Comparison of ENCODE assay signal across 16 cellular contexts in the genomic region with DNA sequence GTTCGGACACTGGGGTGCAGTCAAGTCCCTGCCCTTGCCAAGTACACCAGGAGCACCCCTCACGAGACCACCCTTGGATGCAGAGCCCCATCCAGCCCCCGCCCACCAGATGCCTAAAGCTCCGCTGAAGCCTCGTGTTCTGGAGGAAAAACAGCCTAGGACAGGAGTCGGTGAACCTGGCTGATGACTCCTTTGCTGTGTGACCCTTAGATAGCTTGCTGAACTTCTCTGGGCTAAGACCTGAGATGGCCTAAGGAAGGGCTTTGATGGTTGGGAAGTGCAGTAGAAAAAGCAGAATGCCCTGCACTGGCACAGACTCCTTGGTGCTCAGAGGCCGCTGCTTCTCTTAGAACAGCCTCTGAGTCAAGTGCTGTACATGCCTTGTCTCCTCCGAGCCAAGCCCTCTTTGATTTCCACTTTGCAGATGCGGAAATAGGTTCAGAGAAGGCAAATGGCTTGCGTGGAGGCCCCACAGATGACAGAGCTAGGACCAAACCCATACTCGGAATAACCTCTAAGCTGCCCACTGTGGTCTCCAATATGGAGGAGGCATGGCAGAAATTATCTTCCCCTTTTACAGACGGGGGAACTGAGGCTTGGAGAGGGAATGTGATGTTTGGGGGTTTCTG. TPM values are rescaled to one million over a fixed set of nuclear protein-coding genes. Genes with fewer than 3 reads are reported as not detected.
A peak's percentile ranks its signal among the peaks of the same experiment; 100 is the strongest.
DNase-seq lines count a peak whose midpoint lies in the region; ATAC-seq, FAIRE-seq and TF ChIP-seq lines count a peak whose summit lies in the region.
"Had no signal": no experiment of that assay in that cellular context is flagged by ENCODE, and none has a peak within 500 bp of the region (broad histone marks: within the 10 kb centered on the region; RNA-seq: fewer than 3 reads in every experiment).

No MANE protein-coding gene starts in this region.

- H3K36me3 ChIP-seq in HepG2 (replicated peaks in 1 of 2; ENCODE audit: control insufficient read depth in 1 of 2, insufficient read depth in 2 of 2, low read length in 2 of 2) (no peaks in the 10 kb centered on the region), right lobe of liver (no peaks in the 10 kb centered on the region)
- H3K36me3 ChIP-seq: BE2C had no signal

- no peaks in the 10 kb centered on the region; a peak in 1 of 7 replicates for H3K36me3 Mint-ChIP-seq in H9 (ENCODE audit: insufficient read depth in 1 of 3, low read depth in 3 of 3)
- H3K36me3 Mint-ChIP-seq: CD4-positive, alpha-beta memory T cell; IgD-negative memory B cell had no signal

- no peaks in the 10 kb centered on the region for H4K20me1 ChIP-seq in HepG2 (ENCODE audit: insufficient read depth, low read length)
- no peaks in the 10 kb centered on the region for H4K20me1 ChIP-seq in H9 (ENCODE audit: control insufficient read depth, insufficient read depth, insufficient read length)

- H3K23ac ChIP-seq in H9 (ENCODE audit: insufficient read length, low read depth, low read length), result no peak overlapping the region

- no peak for DNase-seq in HepG2 (ENCODE audit: low spot score)
- no peak for DNase-seq in right lobe of liver
- peak in 8 of 61 donors; percentile 46 to 82 (median 58) for DNase-seq in caudate nucleus (lab: John Stamatoyannopoulos, UW)
- DNase-seq in middle frontal gyrus (ENCODE audit: extremely low spot score, low spot score), result peak; percentile 16
- DNase-seq in H9, result no peak
- no peak for DNase-seq in cerebellar nuclear complex (lab: John Stamatoyannopoulos, UW)
- DNase-seq: CD4-positive, alpha-beta memory T cell; DMS79 had no signal

- no peak for TF ChIP-seq POLR2A in HepG2 (IDR thresholded peaks at IDR 0.05; ENCODE audit: insufficient read depth in 1 of 2, low read depth in 2 of 2, low read length in 2 of 2)
- TF ChIP-seq POLR2A in right lobe of liver (IDR thresholded peaks at IDR 0.05), result no peak

- BruUV-seq in HepG2 (replicated peaks; lab: Mats Ljungman, UMichigan), result no TSS peak

- peak overlapping the region in 1 of 3 experiments; percentile 92; a peak in 1 of 7 replicates for H3K27ac Mint-ChIP-seq in H9
- H3K27ac Mint-ChIP-seq: CD4-positive, alpha-beta memory T cell; IgD-negative memory B cell had no signal

- H2AK5ac ChIP-seq in H9 (ENCODE audit: insufficient read length, low read length), result no peak overlapping the region

- H4K8ac ChIP-seq in H9 (replicated peaks; ENCODE audit: insufficient read length, low read depth, low read length), result no peak overlapping the region

- no peak overlapping the region for H3K18ac ChIP-seq in H9 (ENCODE audit: insufficient read length, low read depth, low read length)

- H3K9ac ChIP-seq in HepG2 (ENCODE audit: insufficient read depth, low read depth, low read length), result no peak overlapping the region
- H3K9ac ChIP-seq in H9 (ENCODE audit: extremely low read depth, insufficient read length, low read length), result no peak overlapping the region

- no peak overlapping the region for H2BK12ac ChIP-seq in H9 (ENCODE audit: insufficient read length, low read depth, low read length)

- H3K56ac ChIP-seq in H9 (ENCODE audit: insufficient read length, low read depth, low read length), result no peak overlapping the region

- H2AFZ ChIP-seq in HepG2 (ENCODE audit: low read length), result no peak overlapping the region
- H2AFZ ChIP-seq in H9 (ENCODE audit: low read length), result no peak overlapping the region

- H3K4me2 ChIP-seq in HepG2 (ENCODE audit: low read depth, low read length) (no peak overlapping the region), H9 (ENCODE audit: insufficient read depth, insufficient read length, low read length) (no peak overlapping the region)

- TF ChIP-seq EP300 in HepG2 (IDR thresholded peaks at IDR 0.05; ENCODE audit: low read depth in 2 of 2, low read length in 2 of 2), result no peak
- no peak for TF ChIP-seq EP300 in HepG2 (CRISPR knock-in tag; IDR thresholded peaks at IDR 0.05; ENCODE audit: borderline replicate concordance)

- peaks cover 5% of the 10 kb centered on the region for H3K27me3 Mint-ChIP-seq in H9 (ENCODE audit: low read depth)

- peaks cover 10 to 25% of the 10 kb centered on the region in 2 experiments for H3K4me1 Mint-ChIP-seq in H9

- ATAC-seq in HepG2, result no peak
- no peak for ATAC-seq in right lobe of liver
- ATAC-seq in HG03439 (IDR thresholded peaks at IDR 0.05; ENCODE audit: unreplicated experiment), result no peak
- ATAC-seq in GM19467 (IDR thresholded peaks at IDR 0.05; ENCODE audit: unreplicated experiment), result no peak
- ATAC-seq: GM12878 had no signal

- no peaks in the 10 kb centered on the region for H3K79me1 ChIP-seq in H9 (ENCODE audit: insufficient read depth, low read depth, low read length, poor library complexity, severe bottlenecking)

- H3K4ac ChIP-seq in H9 (ENCODE audit: low read depth, low read length), result no peak overlapping the region

- POLR2A ChIA-PET in HepG2 (lab: Yijun Ruan, JAX), result no interaction called here

- H3K4me1 ChIP-seq in HepG2 (ENCODE audit: insufficient read depth, low read length), result peaks cover 16% of the 10 kb centered on the region
- H3K4me1 ChIP-seq in right lobe of liver, result no peaks in the 10 kb centered on the region
- H3K4me1 ChIP-seq in H9 (ENCODE audit: insufficient read depth, low read length), result no peaks in the 10 kb centered on the region; the same call in 1 of the 2 replicates

- H2BK120ac ChIP-seq in H9 (ENCODE audit: low read depth, low read length, poor library complexity, severe bottlenecking), result no peak overlapping the region

- H2BK5ac ChIP-seq in H9 (ENCODE audit: insufficient read length, low read length), result no peak overlapping the region

- H3K4me3 ChIP-seq in HepG2 (replicated peaks in 1 of 3; ENCODE audit: insufficient read depth in 1 of 3, low read depth in 2 of 3, low read length in 3 of 3) (no peak overlapping the region), right lobe of liver (no peak overlapping the region)
- H3K4me3 ChIP-seq: GM12878 had no signal

- H3K27me3 ChIP-seq in HepG2 (ENCODE audit: control insufficient read depth in 1 of 2, insufficient read depth in 2 of 2, low read length in 2 of 2) (peaks cover 3 to 27% of the 10 kb centered on the region in 2 experiments; a peak in 4 of 5 replicates), right lobe of liver (no peaks in the 10 kb centered on the region), H9 (ENCODE audit: insufficient read depth, low read length) (no peaks in the 10 kb centered on the region)
- H3K27me3 ChIP-seq: BE2C had no signal

- H3K4me3 Mint-ChIP-seq in H9, result no peak overlapping the region
- H3K4me3 Mint-ChIP-seq: CD4-positive, alpha-beta memory T cell had no signal

- no peak for FAIRE-seq in HepG2 (lab: Jason Lieb, UNC)
- FAIRE-seq: GM12878, GM18507, H1 had no signal

- TF ChIP-seq RAD21 in HepG2 (CRISPR knock-in tag; IDR thresholded peaks at IDR 0.05), result no peak

- in situ Hi-C loops in HepG2 (cut with HindIII; ENCODE audit: extremely low pct_ligation_motif_present, low pct_unique_long_range_greater_than_20kb), result no loop called here

- H3K27ac ChIP-seq in HepG2 (ENCODE audit: extremely low read length, insufficient read depth, low read length) (no peak overlapping the region), right lobe of liver (no peak overlapping the region), caudate nucleus (ENCODE audit: low read depth, low read length) (peak overlapping the region; percentile 96), H9 (ENCODE audit: insufficient read length, low read depth, low read length) (no peak overlapping the region)
- H3K27ac ChIP-seq: C4-2B had no signal

- H2BK20ac ChIP-seq in H9 (ENCODE audit: low read depth, low read length, poor library complexity, severe bottlenecking), result no peak overlapping the region

- no peak overlapping the region for H3K14ac ChIP-seq in H9 (ENCODE audit: insufficient read depth, low read length)

- CTCF ChIA-PET in HepG2 (lab: Yijun Ruan, JAX; ENCODE audit: low intra/inter-chr PET ratio, low total read pairs), result no interaction called here

- no peaks in the 10 kb centered on the region for H3K23me2 ChIP-seq in H9 (ENCODE audit: insufficient read length, low read depth, low read length, poor library complexity, severe bottlenecking)

- intact Hi-C loops in HepG2 (cut with micrococcal nuclease; ENCODE audit: unreplicated experiment) (no loop called here), right lobe of liver (cut with DNase I) (no loop called here)

- H3K79me2 ChIP-seq in HepG2 (ENCODE audit: insufficient read depth, low read length), result no peaks in the 10 kb centered on the region
- no peaks in the 10 kb centered on the region for H3K79me2 ChIP-seq in H9 (ENCODE audit: insufficient read depth, low read length)

- H2BK15ac ChIP-seq in H9 (ENCODE audit: low read depth, low read length), result no peak overlapping the region

- TF ChIP-seq CTCF in HepG2 (CRISPR knock-in tag; IDR thresholded peaks at IDR 0.05) (no peak), right lobe of liver (IDR thresholded peaks at IDR 0.05) (no peak), H9 (conservative IDR thresholded peaks at IDR 0.05) (no peak)

- H3K9me3 ChIP-seq in HepG2 (ENCODE audit: low read length) (no peaks in the 10 kb centered on the region), right lobe of liver (no peaks in the 10 kb centered on the region), H9 (ENCODE audit: control insufficient read depth, low read depth, low read length) (no peaks in the 10 kb centered on the region)
- H3K9me3 ChIP-seq: BE2C had no signal

- H4K5ac ChIP-seq in H9 (ENCODE audit: insufficient read length, low read depth, low read length), result no peak overlapping the region

- no peak overlapping the region for H4K91ac ChIP-seq in H9 (ENCODE audit: insufficient read length, low read depth, low read length)

- WGBS in HepG2 (ENCODE audit: low lambda C conversion rate), result 25% methylated on average over 6 of the region's 12 CpGs
- WGBS in right lobe of liver (ENCODE audit: insufficient coverage, low coverage, low lambda C conversion rate, missing lambda C conversion rate), result 57% methylated on average over 1 of the region's 12 CpGs
- no CpG with 5 or more reads among the region's 12 CpGs for WGBS in H9 (ENCODE audit: extremely low coverage, insufficient read length, low lambda C conversion rate)

- peaks cover 0 to 3% of the 10 kb centered on the region in 2 experiments; a peak in 3 of 5 replicates for H3K9me3 Mint-ChIP-seq in H9
- H3K9me3 Mint-ChIP-seq: IgD-negative memory B cell had no signal

- H3T11ph ChIP-seq in H9 (ENCODE audit: low read length), result no peak overlapping the region

RNA-seq across cellular contexts. Expression of gene MVK, which starts 52.3 kb away (rescaled TPM):
- total RNA-seq in HepG2 (2016; rRNA removed; fragmentation: Illumina TruSeq; extraction: Trizol) (47.1 and 66.9 TPM in 2 replicates), right lobe of liver (10 to 100 TPM; 14.2 to 60.0 (median 37.6) TPM), H9 (2021) (17.4 and 19.2 TPM in 2 replicates)
- total RNA-seq in HepG2 (2016; cell fraction: cytosol; rRNA removed; fragmentation: Illumina TruSeq; extraction: Trizol; ENCODE audit: low read depth), result 15.1 and 17.9 TPM in 2 replicates
- 40.9 and 70.6 TPM in 2 replicates for total RNA-seq in HepG2 (2016; cell fraction: insoluble cytoplasmic fraction; rRNA removed; fragmentation: Illumina TruSeq; extraction: Trizol)
- 34.1 and 39.6 TPM in 2 replicates for total RNA-seq in HepG2 (2016; cell fraction: membrane; rRNA removed; fragmentation: Illumina TruSeq; extraction: Trizol)
- total RNA-seq in HepG2 (2016; cell fraction: nucleus; rRNA removed; fragmentation: Illumina TruSeq; extraction: Trizol), result 38.8 and 47.2 TPM in 2 replicates
- 11.6 and 22.5 TPM in 2 replicates for polyA plus RNA-seq in HepG2 (2011; rRNA removed)
- 12.4 and 13.5 TPM in 2 replicates for polyA plus RNA-seq in HepG2 (2011; cell fraction: cytosol; rRNA removed)
- 32.0 and 47.6 TPM in 2 replicates for polyA plus RNA-seq in HepG2 (2011; cell fraction: nucleus; rRNA removed)
- polyA plus RNA-seq in HepG2 (2012), result 19.2 and 28.6 TPM in 2 replicates
- polyA plus RNA-seq in HepG2 (2016; cell fraction: cytosol; fragmentation: Illumina TruSeq; extraction: Trizol; ENCODE audit: low read depth), result 16.3 and 19.9 TPM in 2 replicates
- polyA plus RNA-seq in HepG2 (2016; cell fraction: insoluble cytoplasmic fraction; fragmentation: Illumina TruSeq; extraction: Trizol; ENCODE audit: low read depth), result 42.0 and 50.4 TPM in 2 replicates
- polyA plus RNA-seq in HepG2 (2016; cell fraction: membrane; fragmentation: Illumina TruSeq; extraction: Trizol; ENCODE audit: low read depth), result 26.9 and 30.0 TPM in 2 replicates
- 78.2 and 82.6 TPM in 2 replicates for polyA plus RNA-seq in HepG2 (2016; cell fraction: nucleus; fragmentation: Illumina TruSeq; extraction: Trizol; ENCODE audit: insufficient read depth, low read depth)
- 19.6 and 22.9 TPM in 2 replicates for polyA minus RNA-seq in HepG2 (2011; rRNA and poly(A)+ RNA removed; ENCODE audit: low replicate concordance)
- 6.1 and 8.0 TPM in 2 replicates for polyA minus RNA-seq in HepG2 (2011; cell fraction: cytosol; rRNA and poly(A)+ RNA removed)
- polyA minus RNA-seq in HepG2 (2011; cell fraction: nucleus; rRNA and poly(A)+ RNA removed), result 12.2 and 21.1 TPM in 2 replicates

RNA-seq across cellular contexts. Expression of gene MMAB, which starts 52.6 kb away (rescaled TPM):
- total RNA-seq in HepG2 (2016; rRNA removed; fragmentation: Illumina TruSeq; extraction: Trizol) (77.3 and 112 TPM in 2 replicates), right lobe of liver (10 to 100 TPM; 42.6 to 99.8 (median 65.2) TPM), H9 (2021) (22.5 and 24.3 TPM in 2 replicates)
- 32.4 and 42.7 TPM in 2 replicates for total RNA-seq in HepG2 (2016; cell fraction: cytosol; rRNA removed; fragmentation: Illumina TruSeq; extraction: Trizol; ENCODE audit: low read depth)
- 80.5 and 108 TPM in 2 replicates for total RNA-seq in HepG2 (2016; cell fraction: insoluble cytoplasmic fraction; rRNA removed; fragmentation: Illumina TruSeq; extraction: Trizol)
- 59.5 and 67.4 TPM in 2 replicates for total RNA-seq in HepG2 (2016; cell fraction: membrane; rRNA removed; fragmentation: Illumina TruSeq; extraction: Trizol)
- total RNA-seq in HepG2 (2016; cell fraction: nucleus; rRNA removed; fragmentation: Illumina TruSeq; extraction: Trizol), result 37.8 and 41.0 TPM in 2 replicates
- 26.1 and 33.2 TPM in 2 replicates for polyA plus RNA-seq in HepG2 (2011; rRNA removed)
- 29.9 and 32.2 TPM in 2 replicates for polyA plus RNA-seq in HepG2 (2011; cell fraction: cytosol; rRNA removed)
- 34.9 and 43.2 TPM in 2 replicates for polyA plus RNA-seq in HepG2 (2011; cell fraction: nucleus; rRNA removed)
- polyA plus RNA-seq in HepG2 (2012), result 39.1 and 40.4 TPM in 2 replicates
- 36.6 and 44.0 TPM in 2 replicates for polyA plus RNA-seq in HepG2 (2016; cell fraction: cytosol; fragmentation: Illumina TruSeq; extraction: Trizol; ENCODE audit: low read depth)
- polyA plus RNA-seq in HepG2 (2016; cell fraction: insoluble cytoplasmic fraction; fragmentation: Illumina TruSeq; extraction: Trizol; ENCODE audit: low read depth), result 98.7 and 99.8 TPM in 2 replicates
- 39.9 and 52.5 TPM in 2 replicates for polyA plus RNA-seq in HepG2 (2016; cell fraction: membrane; fragmentation: Illumina TruSeq; extraction: Trizol; ENCODE audit: low read depth)
- polyA plus RNA-seq in HepG2 (2016; cell fraction: nucleus; fragmentation: Illumina TruSeq; extraction: Trizol; ENCODE audit: insufficient read depth, low read depth), result 58.2 and 63.9 TPM in 2 replicates
- polyA minus RNA-seq in HepG2 (2011; rRNA and poly(A)+ RNA removed; ENCODE audit: low replicate concordance), result 37.1 and 53.3 TPM in 2 replicates
- polyA minus RNA-seq in HepG2 (2011; cell fraction: cytosol; rRNA and poly(A)+ RNA removed), result 11.8 and 16.2 TPM in 2 replicates
- polyA minus RNA-seq in HepG2 (2011; cell fraction: nucleus; rRNA and poly(A)+ RNA removed), result 21.0 and 29.1 TPM in 2 replicates
